30 cellular contexts compared by ENCODE assay signal in the genomic region with DNA sequence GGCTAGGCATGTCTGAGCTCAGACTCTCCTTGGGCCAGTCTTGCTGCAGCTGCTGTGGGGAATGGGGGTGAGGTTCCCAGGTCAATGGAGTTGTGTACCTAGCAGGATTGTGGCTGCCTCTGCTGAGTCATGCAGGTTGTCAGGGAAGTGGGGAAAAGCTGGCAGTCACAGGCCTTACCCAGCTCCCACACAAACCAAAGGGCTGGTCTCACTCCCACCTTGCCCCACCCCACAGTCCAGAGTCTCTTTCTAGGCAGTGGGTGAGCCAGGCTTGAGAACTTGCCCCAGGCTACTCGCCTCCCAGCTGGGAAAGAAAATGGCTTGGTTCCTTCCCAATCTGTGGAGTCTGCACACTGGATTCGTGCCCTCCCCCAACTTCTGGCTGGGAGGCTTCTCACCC.
A peak's percentile ranks its signal among the peaks of the same experiment; 100 is the strongest.
DNase-seq lines count a peak whose midpoint lies in the region; ATAC-seq, FAIRE-seq and TF ChIP-seq lines count a peak whose summit lies in the region.
"Had no signal": no experiment of that assay in that cellular context is flagged by ENCODE, and none has a peak within 500 bp of the region (broad histone marks: within the 10 kb centered on the region; RNA-seq: fewer than 3 reads in every experiment).

No MANE protein-coding gene starts in this region.

- TF ChIP-seq RAD21 in A549 (conservative IDR thresholded peaks at IDR 0.05 in 1 of 2, IDR thresholded peaks at IDR 0.05 in 1 of 2) = no peak
- TF ChIP-seq RAD21 in HCT116 (IDR thresholded peaks at IDR 0.05; ENCODE audit: low read depth) = no peak

- H3K4me3 ChIP-seq in A549 (no peak overlapping the region), HCT116 (replicated peaks in 1 of 2; ENCODE audit: low read depth in 1 of 2, low read length in 2 of 2) (no peak overlapping the region)
- H3K4me3 ChIP-seq: body of pancreas, neural progenitor cell had no signal

- RAD21 ChIA-PET in HCT116 (lab: Charles Lee; ENCODE audit: low non-redundant PET in 1 of 2, low total read pairs in 2 of 2, uncharacterized antibody in 2 of 2, unreplicated experiment in 2 of 2) = no interaction called here

- TF ChIP-seq POLR2A in A549 (IDR thresholded peaks at IDR 0.05; ENCODE audit: low read length) (no peak), HCT116 (IDR thresholded peaks at IDR 0.05; ENCODE audit: borderline replicate concordance, extremely low read depth, insufficient read depth, insufficient read length) (no peak)

- H3K9me2 ChIP-seq in HCT116 (ENCODE audit: insufficient read depth) = no peaks in the 10 kb centered on the region

- TF ChIP-seq CTCF in A549 (IDR thresholded peaks at IDR 0.05) (no peak), HCT116 (IDR thresholded peaks at IDR 0.05 in 2 of 3, conservative IDR thresholded peaks at IDR 0.05 in 1 of 3; ENCODE audit: borderline replicate concordance in 1 of 3, insufficient read depth in 1 of 3, low read depth in 2 of 3, low read length in 2 of 3) (no peak), foreskin keratinocyte (conservative IDR thresholded peaks at IDR 0.05) (no peak)

- H3K9me3 ChIP-seq in A549 (peaks cover 13% of the 10 kb centered on the region; the same call in 2 of the 3 replicates), HCT116 (ENCODE audit: control insufficient read depth in 1 of 2, insufficient read depth in 1 of 2, low read depth in 1 of 2, low read length in 2 of 2) (no peaks in the 10 kb centered on the region)

- H3K9ac ChIP-seq in HCT116 (ENCODE audit: low read length) = no peak overlapping the region
- H3K9ac ChIP-seq: neural progenitor cell, parathyroid adenoma had no signal

- intact Hi-C loops in HCT116 (cut with micrococcal nuclease) = no loop called here
- intact Hi-C loops in head of caudate nucleus (cut with DNase I) = no loop called here

- FAIRE-seq in A549 (lab: Jason Lieb, UNC) (no peak), HTR-8/SVneo (lab: Jason Lieb, UNC) (no peak)
- FAIRE-seq: GM19239 had no signal

- no TSS peak for BruUV-seq in HCT116 (replicated peaks; lab: Mats Ljungman, UMichigan)

- peak overlapping the region; percentile 46 to 65 for H3K27ac ChIP-seq in A549
- no peak overlapping the region for H3K27ac ChIP-seq in HCT116 (ENCODE audit: low read depth, low read length)
- peak overlapping the region; percentile 61 for H3K27ac ChIP-seq in foreskin keratinocyte
- H3K27ac ChIP-seq: body of pancreas, neural progenitor cell, parathyroid adenoma had no signal

- no peaks in the 10 kb centered on the region for H3K79me2 ChIP-seq in HCT116 (ENCODE audit: insufficient read depth, low read length)
- H3K79me2 ChIP-seq: parathyroid adenoma had no signal

- H3K27me3 ChIP-seq in HCT116 (ENCODE audit: insufficient read depth, low read length) (peaks cover 4% of the 10 kb centered on the region; the same call in 1 of the 2 replicates), foreskin keratinocyte (no peaks in the 10 kb centered on the region)
- H3K27me3 ChIP-seq: body of pancreas, neural progenitor cell had no signal

- H3K36me3 ChIP-seq in HCT116 (ENCODE audit: control insufficient read depth in 1 of 2, insufficient read depth in 2 of 2, low read length in 2 of 2) = no peaks in the 10 kb centered on the region
- H3K36me3 ChIP-seq: neural progenitor cell had no signal

- no peak for TF ChIP-seq EP300 in A549 (IDR thresholded peaks at IDR 0.05)

- ATAC-seq in A549 = peak; percentile 75 to 76; a peak in 5 of 6 replicates
- 0 out of 2 replicates have a peak, but pooled peaks have one; percentile 20 for ATAC-seq in HCT116
- ATAC-seq in foreskin keratinocyte = peak; percentile 94
- ATAC-seq: activated CD8-positive, alpha-beta memory T cell treated with anti-CD3 and anti-CD28 coated beads, Interleukin-2, amount 10 ng/mL, durations not matched to agents 7 days and 5 days; body of pancreas; left colon; Panc1; sciatic nerve had no signal

- 16% methylated on average over 2 of the region's 2 CpGs for WGBS in A549 (ENCODE audit: missing lambda C conversion rate)

- DNase-seq in A549 (ENCODE audit: low read depth in 1 of 2, low spot score in 1 of 2) = peak in 1 of 2 experiments; percentile 70
- no peak for DNase-seq in HCT116 (ENCODE audit: low read depth, low spot score)
- DNase-seq in RPMI7951 (ENCODE audit: low read depth) = peak; percentile 86
- DNase-seq in foreskin keratinocyte = peak; percentile 61 to 84
- DNase-seq in HTR-8/SVneo (ENCODE audit: insufficient read length, low spot score) = no peak
- DNase-seq in NCI-H1105 (lab: John Stamatoyannopoulos, UW) = no peak
- no peak for DNase-seq in head of caudate nucleus
- no peak for DNase-seq in putamen (ENCODE audit: low spot score)
- DNase-seq: activated B cell treated with CpG ODN at 0.5 μM for 24 hours; activated CD4-positive, alpha-beta T cell treated with anti-CD3 and anti-CD28 coated beads, Interleukin-2, amount 50 U/mL, for 1 hour; activated CD8-positive, alpha-beta memory T cell treated with anti-CD3 and anti-CD28 coated beads, Interleukin-2, amount 10 ng/mL, durations not matched to agents 7 days and 5 days; activated naive CD4-positive, alpha-beta T cell; activated T-cell treated with anti-CD3 and anti-CD28 coated beads, Interleukin-2, amount 50 U/mL, for 48 hours; body of pancreas; C1 segment of cervical spinal cord; foreskin fibroblast; H9; left colon; MV-4-11; NCI-H146; NCI-H2107; NK-92 treated with Interleukin-12 subunit alpha and Interleukin-12 subunit beta, amount 100 ng/mL, for 24 hours; stimulated activated CD4-positive, alpha-beta T cell treated with anti-CD3 and anti-CD28 coated beads, Interleukin-4, amount 100 ng/mL, for 4 hours; stimulated activated naive CD4-positive, alpha-beta T cell; T-helper 1 cell had no signal

- POLR2A ChIA-PET in A549 (lab: Yijun Ruan, JAX) (interaction anchor here (0.6 kb wide), 2 partner anchors 76 to 113 kb away, joined by 4 read pairs; no protein-coding TSS in a partner anchor), HCT116 (lab: Charles Lee) (no interaction called here)

- H3K4me2 ChIP-seq in A549 (peak overlapping the region; percentile 40), HCT116 (ENCODE audit: low read length) (no peak overlapping the region)
- H3K4me2 ChIP-seq: neural progenitor cell had no signal

- peaks cover 14% of the 10 kb centered on the region for H3K4me1 ChIP-seq in A549
- H3K4me1 ChIP-seq in HCT116 (ENCODE audit: control insufficient read depth in 1 of 2, insufficient read depth in 2 of 2, low read length in 2 of 2) = peaks cover 0 to 6% of the 10 kb centered on the region in 2 experiments; a peak in 1 of 4 replicates
- peaks cover 10% of the 10 kb centered on the region for H3K4me1 ChIP-seq in foreskin keratinocyte
- H3K4me1 ChIP-seq: body of pancreas, neural progenitor cell, parathyroid adenoma had no signal

- no peaks in the 10 kb centered on the region for H4K20me1 ChIP-seq in HCT116 (ENCODE audit: insufficient read depth)

- CTCF ChIA-PET in A549 (lab: Yijun Ruan, JAX) = no interaction called here
- CTCF ChIA-PET in HCT116 (lab: Charles Lee) = no interaction called here

- no peak overlapping the region for H2AFZ ChIP-seq in HCT116 (ENCODE audit: low read depth, low read length, poor library complexity, severe bottlenecking)
- H2AFZ ChIP-seq: neural progenitor cell, parathyroid adenoma had no signal

TF ChIP-seq in A549, 52 proteins besides CTCF, POLR2A, EP300 and RAD21:
- TF ChIP-seq MAFK (IDR thresholded peaks at IDR 0.05; ENCODE audit: partially characterized antibody) (peak; percentile 72), KDM5A (IDR thresholded peaks at IDR 0.05) (no peak)

TF ChIP-seq in HCT116, 20 proteins besides CTCF, POLR2A, EP300 and RAD21 (continues in another document):
- TF ChIP-seq SRF (IDR thresholded peaks at IDR 0.05; ENCODE audit: low read depth) = no peak
- TF ChIP-seq ZBTB33 (IDR thresholded peaks at IDR 0.05; ENCODE audit: extremely low read depth, insufficient replicate concordance, low read length) = no peak
- no peak for TF ChIP-seq EZH2phosphoT487 (IDR thresholded peaks at IDR 0.05; ENCODE audit: borderline replicate concordance)
- TF ChIP-seq JUND (IDR thresholded peaks at IDR 0.05) = no peak
- no peak for TF ChIP-seq ELF1 (IDR thresholded peaks at IDR 0.05; ENCODE audit: borderline replicate concordance, low read depth)
- no peak for TF ChIP-seq CBX3 (IDR thresholded peaks at IDR 0.05; ENCODE audit: low read depth)
- no peak for TF ChIP-seq EZH2 (IDR thresholded peaks at IDR 0.05)
- TF ChIP-seq, protein P1, sequence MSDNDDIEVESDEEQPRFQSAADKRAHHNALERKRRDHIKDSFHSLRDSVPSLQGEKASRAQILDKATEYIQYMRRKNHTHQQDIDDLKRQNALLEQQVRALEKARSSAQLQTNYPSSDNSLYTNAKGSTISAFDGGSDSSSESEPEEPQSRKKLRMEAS (IDR thresholded peaks at IDR 0.05) = no peak
- TF ChIP-seq ATF3 (IDR thresholded peaks at IDR 0.05) = no peak
- TF ChIP-seq EGR1 (IDR thresholded peaks at IDR 0.05; ENCODE audit: low read depth) = no peak

Comparison
In these comparisons a context has a peak if more than half of its experiments do, and no peak if none do; other contexts are left out.
1. ATAC-seq: peak in every context shown above with its lines; median percentile 94 in foreskin keratinocyte; 76 in A549; 20 in HCT116.
2. DNase-seq: peak in RPMI7951 (single experiment) and foreskin keratinocyte (2 of 2); none in HCT116 (single experiment), HTR-8/SVneo (single experiment), NCI-H1105 (single experiment), head of caudate nucleus (0 of 42) and putamen (single experiment).